8 cellular contexts compared by ENCODE assay signal in the genomic region with DNA sequence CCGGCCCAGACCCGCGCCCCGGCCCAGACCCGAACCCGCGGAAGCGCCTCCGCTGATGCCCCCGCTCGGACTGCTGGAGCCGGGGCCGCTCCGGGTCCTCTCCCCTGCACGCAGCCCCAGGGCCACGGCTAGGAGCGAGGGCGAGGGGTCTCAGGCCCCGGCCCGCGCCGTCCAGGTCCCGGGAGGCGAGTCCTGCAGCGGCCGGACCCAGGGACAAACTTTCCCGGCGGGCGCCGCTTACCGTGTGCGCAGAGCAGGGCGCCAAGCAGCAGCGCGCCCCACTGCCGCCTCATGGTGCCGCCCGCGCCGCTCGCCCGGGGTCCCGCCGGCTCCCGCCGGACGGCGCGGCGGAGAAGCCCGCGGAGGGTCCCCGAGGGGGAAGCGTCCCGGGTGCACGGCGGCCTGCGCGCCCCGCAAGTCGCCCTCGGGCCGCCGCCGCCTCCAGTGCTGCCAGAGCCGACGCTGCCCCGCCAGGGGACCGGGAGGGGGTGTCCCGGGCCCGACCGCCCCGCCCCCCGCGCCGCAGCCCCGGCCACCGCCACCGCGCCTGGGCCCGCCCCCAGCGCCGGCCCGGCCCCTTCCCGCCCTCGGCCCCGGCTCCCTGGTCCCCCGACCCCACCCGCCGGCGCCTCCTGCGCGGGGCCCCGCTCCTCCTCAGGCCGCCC. TPM values are rescaled to one million over a fixed set of nuclear protein-coding genes. Genes with fewer than 3 reads are reported as not detected.
DNase-seq lines count a peak whose midpoint lies in the region; ATAC-seq and TF ChIP-seq lines count a peak whose summit lies in the region.

A gene with protein sequence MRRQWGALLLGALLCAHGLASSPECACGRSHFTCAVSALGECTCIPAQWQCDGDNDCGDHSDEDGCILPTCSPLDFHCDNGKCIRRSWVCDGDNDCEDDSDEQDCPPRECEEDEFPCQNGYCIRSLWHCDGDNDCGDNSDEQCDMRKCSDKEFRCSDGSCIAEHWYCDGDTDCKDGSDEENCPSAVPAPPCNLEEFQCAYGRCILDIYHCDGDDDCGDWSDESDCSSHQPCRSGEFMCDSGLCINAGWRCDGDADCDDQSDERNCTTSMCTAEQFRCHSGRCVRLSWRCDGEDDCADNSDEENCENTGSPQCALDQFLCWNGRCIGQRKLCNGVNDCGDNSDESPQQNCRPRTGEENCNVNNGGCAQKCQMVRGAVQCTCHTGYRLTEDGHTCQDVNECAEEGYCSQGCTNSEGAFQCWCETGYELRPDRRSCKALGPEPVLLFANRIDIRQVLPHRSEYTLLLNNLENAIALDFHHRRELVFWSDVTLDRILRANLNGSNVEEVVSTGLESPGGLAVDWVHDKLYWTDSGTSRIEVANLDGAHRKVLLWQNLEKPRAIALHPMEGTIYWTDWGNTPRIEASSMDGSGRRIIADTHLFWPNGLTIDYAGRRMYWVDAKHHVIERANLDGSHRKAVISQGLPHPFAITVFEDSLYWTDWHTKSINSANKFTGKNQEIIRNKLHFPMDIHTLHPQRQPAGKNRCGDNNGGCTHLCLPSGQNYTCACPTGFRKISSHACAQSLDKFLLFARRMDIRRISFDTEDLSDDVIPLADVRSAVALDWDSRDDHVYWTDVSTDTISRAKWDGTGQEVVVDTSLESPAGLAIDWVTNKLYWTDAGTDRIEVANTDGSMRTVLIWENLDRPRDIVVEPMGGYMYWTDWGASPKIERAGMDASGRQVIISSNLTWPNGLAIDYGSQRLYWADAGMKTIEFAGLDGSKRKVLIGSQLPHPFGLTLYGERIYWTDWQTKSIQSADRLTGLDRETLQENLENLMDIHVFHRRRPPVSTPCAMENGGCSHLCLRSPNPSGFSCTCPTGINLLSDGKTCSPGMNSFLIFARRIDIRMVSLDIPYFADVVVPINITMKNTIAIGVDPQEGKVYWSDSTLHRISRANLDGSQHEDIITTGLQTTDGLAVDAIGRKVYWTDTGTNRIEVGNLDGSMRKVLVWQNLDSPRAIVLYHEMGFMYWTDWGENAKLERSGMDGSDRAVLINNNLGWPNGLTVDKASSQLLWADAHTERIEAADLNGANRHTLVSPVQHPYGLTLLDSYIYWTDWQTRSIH (N-terminal part only) (minus strand): TSS at position 464 of the 665 bp plus-strand sequence. CDS start 171 bp downstream, at position 293.

- no peaks in the 10 kb centered on the region for H3K27me3 ChIP-seq in foreskin keratinocyte

- no peaks in the 10 kb centered on the region for H3K9me3 Mint-ChIP-seq in activated T-helper 17 cell treated with anti-CD3 and anti-CD28 coated beads, Interleukin-2, amount 50 U/mL, for 72 hours
- no peaks in the 10 kb centered on the region for H3K9me3 Mint-ChIP-seq in nephron progenitor cell

- ATAC-seq in activated T-helper 17 cell treated with anti-CD3 and anti-CD28 coated beads, Interleukin-2, amount 50 U/mL, for 72 hours (replicated peaks), result peak; percentile 68
- ATAC-seq in foreskin keratinocyte, result peak; percentile 7
- no peak for ATAC-seq in GM18505 (IDR thresholded peaks at IDR 0.05; ENCODE audit: unreplicated experiment)

- H3K27ac ChIP-seq in foreskin keratinocyte, result peak within 1 kb of the TSS; percentile 16

- peaks cover 25% of the 10 kb centered on the region for H3K4me1 ChIP-seq in foreskin keratinocyte

- H3K27me3 Mint-ChIP-seq in activated T-helper 17 cell treated with anti-CD3 and anti-CD28 coated beads, Interleukin-2, amount 50 U/mL, for 72 hours, result peaks cover 48% of the 10 kb centered on the region
- H3K27me3 Mint-ChIP-seq in nephron progenitor cell (ENCODE audit: low read depth, poor library complexity), result no peaks in the 10 kb centered on the region

- peak within 1 kb of the TSS; percentile 77 for H3K4me3 Mint-ChIP-seq in activated T-helper 17 cell treated with anti-CD3 and anti-CD28 coated beads, Interleukin-2, amount 50 U/mL, for 72 hours
- H3K4me3 Mint-ChIP-seq in nephron progenitor cell, result peak within 1 kb of the TSS; percentile 95

- H3K27ac Mint-ChIP-seq in activated T-helper 17 cell treated with anti-CD3 and anti-CD28 coated beads, Interleukin-2, amount 50 U/mL, for 72 hours, result peak within 1 kb of the TSS; percentile 11
- H3K27ac Mint-ChIP-seq in nephron progenitor cell, result peak within 1 kb of the TSS; percentile 96

- H3K4me1 Mint-ChIP-seq in activated T-helper 17 cell treated with anti-CD3 and anti-CD28 coated beads, Interleukin-2, amount 50 U/mL, for 72 hours, result peaks cover 18% of the 10 kb centered on the region
- peaks cover 65% of the 10 kb centered on the region for H3K4me1 Mint-ChIP-seq in nephron progenitor cell

- DNase-seq in NCI-H1417 (lab: John Stamatoyannopoulos, UW) (peak; percentile 34 to 43 (median 43)), NCI-H1417 treated with DMSO at 0.1 percent for 48 hours (lab: John Stamatoyannopoulos, UW) (no peak), M059J (ENCODE audit: low read depth) (peak; percentile 48), foreskin keratinocyte (no peak), nephron progenitor cell (peak; percentile 86), NCI-H446 treated with DMSO at 0.1 percent for 48 hours (lab: John Stamatoyannopoulos, UW) (no peak)

- H3K36me3 Mint-ChIP-seq in activated T-helper 17 cell treated with anti-CD3 and anti-CD28 coated beads, Interleukin-2, amount 50 U/mL, for 72 hours (ENCODE audit: low read depth), result peaks cover 7% of the 10 kb centered on the region
- H3K36me3 Mint-ChIP-seq in nephron progenitor cell (ENCODE audit: low read depth), result no peaks in the 10 kb centered on the region

- TF ChIP-seq POLR2A in GM18505 (IDR thresholded peaks at IDR 0.05; ENCODE audit: borderline replicate concordance, extremely low read depth, insufficient read depth, insufficient read length), result no peak

- TF ChIP-seq CTCF in foreskin keratinocyte (conservative IDR thresholded peaks at IDR 0.05) (peak; percentile 30), nephron progenitor cell (IDR thresholded peaks at IDR 0.05) (no peak)

RNA-seq across cellular contexts. Expression of the gene that starts here (rescaled TPM):
- total RNA-seq in M059J (2014; rRNA removed; shearing (Covaris generic)), result 0.98 and 1.1 TPM in 2 replicates
- under 1 TPM; 0.08 to 0.11 TPM for total RNA-seq in activated T-helper 17 cell treated with anti-CD3 and anti-CD28 coated beads, Interleukin-2, amount 50 U/mL, for 72 hours
- total RNA-seq in foreskin keratinocyte, result 9.0 and 9.5 TPM in 2 replicates
- polyA plus RNA-seq in foreskin keratinocyte, result 4.2 and 5.0 TPM in 2 replicates

Comparison
In these comparisons a context has a peak if more than half of its experiments do, and no peak if none do; other contexts are left out.
1. DNase-seq: peak in NCI-H1417 (3 of 3), M059J (single experiment) and nephron progenitor cell (single experiment); none in NCI-H1417 treated with DMSO at 0.1 percent for 48 hours (single experiment), foreskin keratinocyte (0 of 2) and NCI-H446 treated with DMSO at 0.1 percent for 48 hours (single experiment).
2. Peak in ATAC-seq in activated T-helper 17 cell treated with anti-CD3 and anti-CD28 coated beads, Interleukin-2, amount 50 U/mL, for 72 hours; RNA of the gene not detected or under 1 TPM.